2 cellular contexts compared by ENCODE assay signal in the genomic region with DNA sequence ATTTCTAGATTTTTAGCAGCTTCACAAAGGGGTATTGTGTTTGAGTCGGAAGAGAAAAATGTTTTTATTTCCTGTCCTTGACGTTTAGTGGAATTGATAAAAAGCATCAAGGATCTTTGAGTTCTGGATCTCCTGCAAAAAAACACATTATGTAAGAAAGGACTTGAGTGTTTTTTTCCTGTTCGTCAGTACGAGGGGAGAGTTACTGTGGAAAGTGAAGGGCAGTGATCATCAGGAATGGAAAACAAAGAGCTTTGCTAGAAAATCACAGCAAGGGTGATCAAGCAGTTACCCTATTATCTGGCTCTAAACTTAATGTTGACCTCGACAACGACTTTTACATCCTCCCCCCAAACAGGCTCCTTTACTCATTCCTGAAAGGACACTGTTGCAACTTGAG.
TF ChIP-seq lines count a peak whose summit lies in the region.

No MANE protein-coding gene starts in this region.

TF ChIP-seq in liver, 16 proteins besides CTCF, POLR2A, EP300 and RAD21:
- peak; percentile 48 for TF ChIP-seq NR2F2 (IDR thresholded peaks at IDR 0.05)
- no peak for TF ChIP-seq FOXA1 (IDR thresholded peaks at IDR 0.05)

TF ChIP-seq in HepG2, 621 proteins besides CTCF, POLR2A, EP300 and RAD21:
- TF ChIP-seq SKI (IDR thresholded peaks at IDR 0.05; ENCODE audit: partially characterized antibody) (no peak), SP5 (CRISPR knock-in tag; IDR thresholded peaks at IDR 0.05; ENCODE audit: borderline replicate concordance, low read depth) (no peak), ZBED4 (CRISPR knock-in tag; IDR thresholded peaks at IDR 0.05; ENCODE audit: borderline replicate concordance) (no peak), ASH2L (IDR thresholded peaks at IDR 0.05; ENCODE audit: insufficient read length, low read depth, low read length) (no peak), ZNF225 (CRISPR knock-in tag; IDR thresholded peaks at IDR 0.05) (no peak), ZNF337 (CRISPR knock-in tag; IDR thresholded peaks at IDR 0.05; ENCODE audit: borderline replicate concordance, low read depth) (no peak), ISL2 (CRISPR knock-in tag; IDR thresholded peaks at IDR 0.05) (no peak), ZNF543 (CRISPR knock-in tag; IDR thresholded peaks at IDR 0.05) (no peak), ZNF850 (CRISPR knock-in tag; conservative IDR thresholded peaks at IDR 0.05) (no peak), SRF (IDR thresholded peaks at IDR 0.05; ENCODE audit: low read depth, low read length) (no peak), ELF3 (CRISPR knock-in tag; IDR thresholded peaks at IDR 0.05) (no peak), ARNT (IDR thresholded peaks at IDR 0.05) (no peak)
- TF ChIP-seq, protein P1, sequence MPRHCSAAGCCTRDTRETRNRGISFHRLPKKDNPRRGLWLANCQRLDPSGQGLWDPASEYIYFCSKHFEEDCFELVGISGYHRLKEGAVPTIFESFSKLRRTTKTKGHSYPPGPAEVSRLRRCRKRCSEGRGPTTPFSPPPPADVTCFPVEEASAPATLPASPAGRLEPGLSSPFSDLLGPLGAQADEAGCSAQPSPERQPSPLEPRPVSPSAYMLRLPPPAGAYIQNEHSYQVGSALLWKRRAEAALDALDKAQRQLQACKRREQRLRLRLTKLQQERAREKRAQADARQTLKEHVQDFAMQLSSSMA (CRISPR knock-in tag; IDR thresholded peaks at IDR 0.05), result no peak
- TF ChIP-seq, protein P2, sequence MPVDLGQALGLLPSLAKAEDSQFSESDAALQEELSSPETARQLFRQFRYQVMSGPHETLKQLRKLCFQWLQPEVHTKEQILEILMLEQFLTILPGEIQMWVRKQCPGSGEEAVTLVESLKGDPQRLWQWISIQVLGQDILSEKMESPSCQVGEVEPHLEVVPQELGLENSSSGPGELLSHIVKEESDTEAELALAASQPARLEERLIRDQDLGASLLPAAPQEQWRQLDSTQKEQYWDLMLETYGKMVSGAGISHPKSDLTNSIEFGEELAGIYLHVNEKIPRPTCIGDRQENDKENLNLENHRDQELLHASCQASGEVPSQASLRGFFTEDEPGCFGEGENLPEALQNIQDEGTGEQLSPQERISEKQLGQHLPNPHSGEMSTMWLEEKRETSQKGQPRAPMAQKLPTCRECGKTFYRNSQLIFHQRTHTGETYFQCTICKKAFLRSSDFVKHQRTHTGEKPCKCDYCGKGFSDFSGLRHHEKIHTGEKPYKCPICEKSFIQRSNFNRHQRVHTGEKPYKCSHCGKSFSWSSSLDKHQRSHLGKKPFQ (CRISPR knock-in tag; IDR thresholded peaks at IDR 0.05; ENCODE audit: insufficient replicate concordance), result no peak
